9 cellular contexts compared by ENCODE assay signal in the genomic region with DNA sequence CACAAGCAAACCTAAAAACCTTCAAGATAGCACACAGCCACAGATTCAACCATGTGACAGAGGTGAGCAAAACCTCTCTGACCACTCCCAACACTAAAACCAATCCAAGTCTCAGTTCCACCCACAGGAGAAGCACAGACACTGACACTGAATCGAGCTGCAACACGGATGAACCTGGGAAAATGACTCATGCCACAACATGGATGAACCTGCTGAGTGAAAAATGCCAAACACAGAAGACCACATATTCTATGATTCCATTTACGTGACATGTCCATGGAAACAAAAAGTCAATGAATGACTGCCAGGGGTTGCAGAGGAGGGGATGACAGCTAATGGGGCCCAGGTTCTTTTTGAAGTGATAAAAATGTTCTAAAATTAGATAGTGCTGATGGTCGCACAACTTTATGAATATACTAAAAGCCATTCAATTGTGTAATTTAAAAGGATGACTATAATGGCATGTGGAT.
A peak's percentile ranks its signal among the peaks of the same experiment; 100 is the strongest.
DNase-seq lines count a peak whose midpoint lies in the region; TF ChIP-seq lines count a peak whose summit lies in the region.
"Had no signal": no experiment of that assay in that cellular context is flagged by ENCODE, and none has a peak within 500 bp of the region (broad histone marks: within the 10 kb centered on the region; RNA-seq: fewer than 3 reads in every experiment).

No MANE protein-coding gene starts in this region.

- H3K36me3 Mint-ChIP-seq in T-helper 2 cell treated with Interferon-gamma antibody and Interleukin-4, amounts not matched to agents 5 μg/mL and 100 μg/mL, for 36 hours (ENCODE audit: low read depth), result no peaks in the 10 kb centered on the region

- H3K27me3 Mint-ChIP-seq in T-helper 2 cell treated with Interferon-gamma antibody and Interleukin-4, amounts not matched to agents 5 μg/mL and 100 μg/mL, for 36 hours (ENCODE audit: low read depth), result peaks cover 54% of the 10 kb centered on the region

- no peaks in the 10 kb centered on the region for H3K36me3 ChIP-seq in HEK293 (ENCODE audit: control insufficient read depth in 2 of 2, insufficient read depth in 1 of 2, low read length in 2 of 2)

- no peaks in the 10 kb centered on the region for H3K9me3 Mint-ChIP-seq in T-helper 2 cell treated with Interferon-gamma antibody and Interleukin-4, amounts not matched to agents 5 μg/mL and 100 μg/mL, for 36 hours

- POLR2A ChIA-PET in HEK293 (lab: Yijun Ruan, JAX), result no interaction called here

- no peaks in the 10 kb centered on the region for H3K4me1 Mint-ChIP-seq in T-helper 2 cell treated with Interferon-gamma antibody and Interleukin-4, amounts not matched to agents 5 μg/mL and 100 μg/mL, for 36 hours (ENCODE audit: low read depth)

- H3K9me3 ChIP-seq in HEK293 (ENCODE audit: control insufficient read depth, insufficient read depth, low read depth, low read length), result no peaks in the 10 kb centered on the region

- no peak overlapping the region for H3K27ac ChIP-seq in HEK293 (ENCODE audit: extremely low read depth, low read depth, low read length)

- no peak overlapping the region for H3K4me3 Mint-ChIP-seq in T-helper 2 cell treated with Interferon-gamma antibody and Interleukin-4, amounts not matched to agents 5 μg/mL and 100 μg/mL, for 36 hours

- peaks cover 19% of the 10 kb centered on the region for H3K4me1 ChIP-seq in HEK293 (ENCODE audit: control insufficient read depth, insufficient read depth, low read length)

- CTCF ChIA-PET in HEK293 (lab: Yijun Ruan, JAX), result interaction anchor here (0.6 to 1.7 kb wide), 2 partner anchors 19 to 1621 kb away, joined by 3 to 5 read pairs; no protein-coding TSS in a partner anchor

- DNase-seq in activated naive CD4-positive, alpha-beta T cell treated with Interleukin-2 at 50 U/mL for 16 hours, result peak; percentile 62
- no peak for DNase-seq in activated naive CD4-positive, alpha-beta T cell (lab: John Stamatoyannopoulos, UW)
- DNase-seq in T-helper 2 cell treated with Interferon-gamma antibody and Interleukin-4, amounts not matched to agents 5 μg/mL and 100 μg/mL, for 36 hours (ENCODE audit: low spot score), result peak; percentile 38
- peak; percentile 65 for DNase-seq in stimulated activated CD4-positive, alpha-beta T cell treated with anti-CD3 and anti-CD28 coated beads, Interleukin-4, amount 100 ng/mL, for 24 hours
- DNase-seq in NCI-H510A treated with DMSO at 0.1 percent for 48 hours (lab: John Stamatoyannopoulos, UW) (no peak), NCI-H1092 treated with DMSO at 0.1 percent for 48 hours (lab: John Stamatoyannopoulos, UW) (no peak), COR-L47 (lab: John Stamatoyannopoulos, UW) (no peak)

- H3K4me3 ChIP-seq in HEK293 (ENCODE audit: low read depth, low read length), result no peak overlapping the region
- H3K4me3 ChIP-seq: lung had no signal

- no peak overlapping the region for H3K27ac Mint-ChIP-seq in T-helper 2 cell treated with Interferon-gamma antibody and Interleukin-4, amounts not matched to agents 5 μg/mL and 100 μg/mL, for 36 hours

- TF ChIP-seq CTCF in HEK293 (tag by site-specific recombination; IDR thresholded peaks at IDR 0.05), result no peak

TF ChIP-seq in HEK293, 187 proteins besides CTCF, POLR2A, EP300 and RAD21:
- TF ChIP-seq, protein P1, sequence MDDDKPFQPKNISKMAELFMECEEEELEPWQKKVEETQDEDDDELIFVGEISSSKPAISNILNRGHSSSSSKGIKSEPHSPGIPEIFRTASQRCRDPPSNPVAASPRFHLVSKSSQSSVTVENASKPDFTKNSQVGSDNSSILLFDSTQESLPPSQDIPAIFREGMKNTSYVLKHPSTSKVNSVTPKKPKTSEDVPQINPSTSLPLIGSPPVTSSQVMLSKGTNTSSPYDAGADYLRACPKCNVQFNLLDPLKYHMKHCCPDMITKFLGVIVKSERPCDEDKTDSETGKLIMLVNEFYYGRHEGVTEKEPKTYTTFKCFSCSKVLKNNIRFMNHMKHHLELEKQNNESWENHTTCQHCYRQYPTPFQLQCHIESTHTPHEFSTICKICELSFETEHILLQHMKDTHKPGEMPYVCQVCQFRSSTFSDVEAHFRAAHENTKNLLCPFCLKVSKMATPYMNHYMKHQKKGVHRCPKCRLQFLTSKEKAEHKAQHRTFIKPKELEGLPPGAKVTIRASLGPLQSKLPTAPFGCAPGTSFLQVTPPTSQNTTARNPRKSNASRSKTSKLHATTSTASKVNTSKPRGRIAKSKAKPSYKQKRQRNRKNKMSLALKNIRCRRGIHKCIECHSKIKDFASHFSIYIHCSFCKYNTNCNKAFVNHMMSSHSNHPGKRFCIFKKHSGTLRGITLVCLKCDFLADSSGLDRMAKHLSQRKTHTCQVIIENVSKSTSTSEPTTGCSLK (tag by site-specific recombination; IDR thresholded peaks at IDR 0.05), result no peak
- peak; percentile 53; the same call in 1 of the 2 replicates for TF ChIP-seq ZBTB17 (tag by site-specific recombination; IDR thresholded peaks at IDR 0.05)

Comparison
In these comparisons a context has a peak if more than half of its experiments do, and no peak if none do; other contexts are left out.
1. DNase-seq: peak in activated naive CD4-positive, alpha-beta T cell treated with Interleukin-2 at 50 U/mL for 16 hours (single experiment), T-helper 2 cell treated with Interferon-gamma antibody and Interleukin-4, amounts not matched to agents 5 μg/mL and 100 μg/mL, for 36 hours (single experiment) and stimulated activated CD4-positive, alpha-beta T cell treated with anti-CD3 and anti-CD28 coated beads, Interleukin-4, amount 100 ng/mL, for 24 hours (single experiment); none in activated naive CD4-positive, alpha-beta T cell (0 of 4), NCI-H510A treated with DMSO at 0.1 percent for 48 hours (single experiment), NCI-H1092 treated with DMSO at 0.1 percent for 48 hours (single experiment) and COR-L47 (single experiment).